ENCODE assay signal across 11 cellular contexts in the genomic region with DNA sequence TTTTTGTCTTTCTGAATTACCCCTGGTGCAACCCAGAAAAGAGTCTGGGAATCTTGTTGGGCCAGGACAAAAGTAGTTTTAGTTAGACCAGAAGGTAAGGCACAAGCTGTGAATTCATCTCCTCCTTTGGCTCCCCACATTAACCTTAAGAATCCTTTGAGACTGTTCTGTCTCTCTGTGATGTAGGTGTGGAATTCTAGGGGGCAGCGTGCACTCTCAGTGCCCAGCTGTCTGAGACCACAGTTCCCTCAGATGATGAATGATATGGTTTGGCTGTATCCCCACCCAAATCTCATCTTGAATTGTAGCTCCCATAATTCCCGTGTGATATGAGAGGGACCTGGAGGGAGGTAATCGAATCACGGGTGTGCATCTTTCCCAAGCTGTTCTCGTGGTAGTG. TPM values are rescaled to one million over a fixed set of nuclear protein-coding genes. Genes with fewer than 3 reads are reported as not detected.
DNase-seq lines count a peak whose midpoint lies in the region; ATAC-seq and TF ChIP-seq lines count a peak whose summit lies in the region.
"Had no signal": no experiment of that assay in that cellular context is flagged by ENCODE, and none has a peak within 500 bp of the region (broad histone marks: within the 10 kb centered on the region; RNA-seq: fewer than 3 reads in every experiment).

No MANE protein-coding gene starts in this region.

- H3K36me3 Mint-ChIP-seq in activated T-helper 2 cell treated with anti-CD3 and anti-CD28 coated beads, Interferon-gamma antibody, Interleukin-2, Interleukin-4, amounts not matched to agents 10 μg/mL and 5 μg/mL and 100 μg/mL, durations not matched to agents 14 hours and 24 hours and 36 hours (ENCODE audit: low read depth): peaks cover 51% of the 10 kb centered on the region
- peaks cover 35% of the 10 kb centered on the region for H3K36me3 Mint-ChIP-seq in mesothelial cell of epicardium

- TF ChIP-seq CTCF in BE2C (IDR thresholded peaks at IDR 0.05; ENCODE audit: low read depth, low read length) (no peak), mesothelial cell of epicardium (IDR thresholded peaks at IDR 0.05; ENCODE audit: unreplicated experiment) (no peak), GM20000 (IDR thresholded peaks at IDR 0.05; ENCODE audit: extremely low read depth, missing control alignments) (no peak)

- H3K27ac ChIP-seq in HUES6 (ENCODE audit: low read depth, low read length): no peak overlapping the region

- H3K9me3 Mint-ChIP-seq in activated T-helper 2 cell treated with anti-CD3 and anti-CD28 coated beads, Interferon-gamma antibody, Interleukin-2, Interleukin-4, amounts not matched to agents 10 μg/mL and 5 μg/mL and 100 μg/mL, durations not matched to agents 14 hours and 24 hours and 36 hours: peaks cover 43% of the 10 kb centered on the region
- H3K9me3 Mint-ChIP-seq in mesothelial cell of epicardium: peaks cover 10% of the 10 kb centered on the region

- peak overlapping the region; percentile 81 for H3K4me3 ChIP-seq in BE2C (ENCODE audit: low read depth, low read length)
- peak overlapping the region; percentile 91 for H3K4me3 ChIP-seq in HUES6 (ENCODE audit: low read depth, low read length)

- no peaks in the 10 kb centered on the region for H3K27me3 Mint-ChIP-seq in activated T-helper 2 cell treated with anti-CD3 and anti-CD28 coated beads, Interferon-gamma antibody, Interleukin-2, Interleukin-4, amounts not matched to agents 10 μg/mL and 5 μg/mL and 100 μg/mL, durations not matched to agents 14 hours and 24 hours and 36 hours (ENCODE audit: low read depth)
- H3K27me3 Mint-ChIP-seq in mesothelial cell of epicardium (ENCODE audit: low read depth): no peaks in the 10 kb centered on the region

- no peak overlapping the region for H3K9ac ChIP-seq in HUES6 (ENCODE audit: low read length)

- H3K4me3 Mint-ChIP-seq in activated T-helper 2 cell treated with anti-CD3 and anti-CD28 coated beads, Interferon-gamma antibody, Interleukin-2, Interleukin-4, amounts not matched to agents 10 μg/mL and 5 μg/mL and 100 μg/mL, durations not matched to agents 14 hours and 24 hours and 36 hours (ENCODE audit: low read depth): peak overlapping the region; percentile 96
- H3K4me3 Mint-ChIP-seq in mesothelial cell of epicardium: peak overlapping the region; percentile 99

- DNase-seq in BE2C (no peak), mesothelial cell of epicardium (ENCODE audit: low spot score in 2 of 2, unreplicated experiment in 2 of 2) (no peak), GM20000 (ENCODE audit: low spot score) (no peak)
- no peak for DNase-seq in activated T-helper 2 cell treated with anti-CD3 and anti-CD28 coated beads, Interferon-gamma antibody, Interleukin-2, Interleukin-4, amounts not matched to agents 10 μg/mL and 5 μg/mL and 100 μg/mL, durations not matched to agents 14 hours and 24 hours and 36 hours (ENCODE audit: low spot score)
- DNase-seq in effector CD8-positive, alpha-beta T cell (lab: John Stamatoyannopoulos, UW): no peak
- DNase-seq: lower lobe of right lung, NCI-H1105, SIG-M5 had no signal

- no peaks in the 10 kb centered on the region; the same call in 1 of the 2 replicates for H3K36me3 ChIP-seq in BE2C
- peaks cover 9% of the 10 kb centered on the region for H3K36me3 ChIP-seq in HUES6 (ENCODE audit: control insufficient read depth, insufficient read depth, low read length)
- H3K36me3 ChIP-seq: lower lobe of right lung had no signal

- H3K4me1 Mint-ChIP-seq in activated T-helper 2 cell treated with anti-CD3 and anti-CD28 coated beads, Interferon-gamma antibody, Interleukin-2, Interleukin-4, amounts not matched to agents 10 μg/mL and 5 μg/mL and 100 μg/mL, durations not matched to agents 14 hours and 24 hours and 36 hours (ENCODE audit: low read depth): peaks cover 31% of the 10 kb centered on the region
- H3K4me1 Mint-ChIP-seq in mesothelial cell of epicardium: peaks cover 22% of the 10 kb centered on the region

- ATAC-seq in HG02588 (IDR thresholded peaks at IDR 0.05; ENCODE audit: unreplicated experiment) (no peak), HG02938 (IDR thresholded peaks at IDR 0.05; ENCODE audit: unreplicated experiment) (no peak)
- ATAC-seq: lower lobe of right lung had no signal

- no peak overlapping the region for H3K27ac Mint-ChIP-seq in activated T-helper 2 cell treated with anti-CD3 and anti-CD28 coated beads, Interferon-gamma antibody, Interleukin-2, Interleukin-4, amounts not matched to agents 10 μg/mL and 5 μg/mL and 100 μg/mL, durations not matched to agents 14 hours and 24 hours and 36 hours
- no peak overlapping the region for H3K27ac Mint-ChIP-seq in mesothelial cell of epicardium

- no peaks in the 10 kb centered on the region for H3K27me3 ChIP-seq in BE2C
- H3K27me3 ChIP-seq in HUES6 (ENCODE audit: control insufficient read depth, insufficient read depth, low read length): no peaks in the 10 kb centered on the region

- no peaks in the 10 kb centered on the region for H3K9me3 ChIP-seq in BE2C
- H3K9me3 ChIP-seq in HUES6 (ENCODE audit: control insufficient read depth, insufficient read depth, low read depth, low read length): peaks cover 3% of the 10 kb centered on the region; the same call in 1 of the 2 replicates
- H3K9me3 ChIP-seq: lower lobe of right lung had no signal

- H3K4me1 ChIP-seq in BE2C: no peaks in the 10 kb centered on the region
- H3K4me1 ChIP-seq in HUES6 (ENCODE audit: control insufficient read depth, insufficient read depth, low read length): peaks cover 5% of the 10 kb centered on the region; the same call in 1 of the 2 replicates

- intact Hi-C loops in activated T-helper 2 cell treated with anti-CD3 and anti-CD28 coated beads, Interferon-gamma antibody, Interleukin-2, Interleukin-4, amounts not matched to agents 10 μg/mL and 5 μg/mL and 100 μg/mL, durations not matched to agents 14 hours and 24 hours and 36 hours (cut with micrococcal nuclease): loop anchor here (2.0 kb wide), 2 partner anchors 45 to 187 kb away; partner anchors contain the start of gene ZNF14

RNA-seq across cellular contexts. Expression of gene ZNF506, which starts 43.9 kb away (rescaled TPM):
- polyA plus RNA-seq in BE2C (2012; ENCODE audit: insufficient read depth, insufficient read length, low read depth): 7.8 TPM
- 13.2 and 15.1 TPM in 2 replicates for total RNA-seq in activated T-helper 2 cell treated with anti-CD3 and anti-CD28 coated beads, Interferon-gamma antibody, Interleukin-2, Interleukin-4, amounts not matched to agents 10 μg/mL and 5 μg/mL and 100 μg/mL, durations not matched to agents 14 hours and 24 hours and 36 hours
- 17.6 to 21.3 TPM (median 19.9 TPM) in 3 replicates for total RNA-seq in mesothelial cell of epicardium

RNA-seq across cellular contexts. Expression of gene ZNF14, which starts 44.8 kb away (rescaled TPM):
- polyA plus RNA-seq in BE2C (2012; ENCODE audit: insufficient read depth, insufficient read length, low read depth): 5.4 TPM
- 4.2 and 4.6 TPM in 2 replicates for total RNA-seq in activated T-helper 2 cell treated with anti-CD3 and anti-CD28 coated beads, Interferon-gamma antibody, Interleukin-2, Interleukin-4, amounts not matched to agents 10 μg/mL and 5 μg/mL and 100 μg/mL, durations not matched to agents 14 hours and 24 hours and 36 hours
- total RNA-seq in mesothelial cell of epicardium: 10.8 to 12.2 TPM (median 11.7 TPM) in 3 replicates
